ENCODE assay signal across 8 cellular contexts in the genomic region with DNA sequence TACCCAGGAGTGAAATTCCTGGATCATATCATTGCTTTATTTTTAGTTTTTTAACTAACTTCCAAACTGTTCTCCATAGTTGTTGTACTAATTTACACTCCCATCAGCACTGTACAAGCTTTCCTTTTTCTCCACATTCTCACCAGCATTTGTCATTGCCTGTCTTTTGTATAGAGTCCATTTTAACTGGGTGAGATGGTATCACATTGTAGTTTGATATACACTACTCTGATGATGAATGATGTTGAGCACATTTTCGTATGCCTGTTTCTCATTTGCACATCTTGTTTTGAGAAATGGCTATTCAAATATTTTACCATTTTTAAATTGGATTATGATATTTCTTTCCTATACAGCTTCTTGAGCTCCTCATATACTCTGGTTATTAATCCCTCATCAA.
"Had no signal": no experiment of that assay in that cellular context is flagged by ENCODE, and none has a peak within 500 bp of the region (broad histone marks: within the 10 kb centered on the region; RNA-seq: fewer than 3 reads in every experiment).

No MANE protein-coding gene starts in this region.

- DNase-seq: GDM1, GF-D8 had no signal

- H3K4me3 ChIP-seq: GM12878 had no signal

- ATAC-seq: GM12878 had no signal

- FAIRE-seq: G401.6, GM12878, GM12891, GM12892, GM18507, GM19239 had no signal
